8 cellular contexts compared by ENCODE assay signal in the genomic region with DNA sequence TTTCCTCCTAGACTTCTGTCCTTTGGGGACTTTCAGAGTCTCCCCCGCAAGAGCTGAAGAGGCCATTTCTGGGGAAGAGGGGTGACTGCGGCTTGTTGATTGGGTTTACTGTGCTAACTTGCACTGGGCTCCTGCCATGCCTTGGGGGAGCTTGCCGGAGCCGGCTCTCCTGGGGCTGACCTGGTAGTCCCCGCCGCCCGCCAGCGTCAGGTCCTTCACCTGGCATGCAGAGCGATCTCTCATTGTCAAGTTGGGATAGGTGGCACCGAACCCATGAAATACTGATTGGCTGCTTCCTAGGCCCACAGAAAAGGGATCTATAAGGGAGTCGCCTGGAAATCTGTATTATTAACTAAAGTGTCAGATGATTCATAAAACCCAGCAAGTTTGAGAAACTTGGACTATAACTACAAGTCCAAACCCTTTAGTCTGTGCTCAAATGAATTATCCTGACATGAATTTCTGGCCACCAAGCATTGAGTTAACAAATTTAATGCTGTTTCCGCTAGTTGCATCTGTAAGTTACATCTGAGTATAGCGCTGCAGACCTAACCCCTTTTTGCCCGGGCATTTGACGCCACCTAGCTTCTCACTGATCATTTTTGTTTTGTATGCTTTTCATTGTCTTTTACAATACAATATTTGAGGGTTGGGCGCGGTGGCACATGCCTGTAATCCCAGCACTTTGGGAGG. TPM values are rescaled to one million over a fixed set of nuclear protein-coding genes. Genes with fewer than 3 reads are reported as not detected.
A peak's percentile ranks its signal among the peaks of the same experiment; 100 is the strongest.
DNase-seq lines count a peak whose midpoint lies in the region; ATAC-seq and TF ChIP-seq lines count a peak whose summit lies in the region.

No MANE protein-coding gene starts in this region.

- H3K36me3 ChIP-seq in right atrium auricular region (no peaks in the 10 kb centered on the region), sigmoid colon (no peaks in the 10 kb centered on the region)

- H3K4me3 ChIP-seq in right atrium auricular region (peak overlapping the region; percentile 80 to 93), sigmoid colon (peak overlapping the region; percentile 76 to 84 (median 81))

- H3K27me3 Mint-ChIP-seq in activated naive CD8-positive, alpha-beta T cell treated with anti-CD3 and anti-CD28 coated beads for 36 hours: no peaks in the 10 kb centered on the region

- peak; percentile 47 for DNase-seq in EH (ENCODE audit: low read depth)
- peak; percentile 76 for DNase-seq in KG1 (lab: John Stamatoyannopoulos, UW)
- DNase-seq in RWPE1 (ENCODE audit: low spot score): no peak
- peak; percentile 42 for DNase-seq in activated naive CD8-positive, alpha-beta T cell treated with anti-CD3 and anti-CD28 coated beads for 36 hours
- no peak for DNase-seq in right atrium auricular region (ENCODE audit: low spot score)
- no peak for DNase-seq in sigmoid colon
- no peak for DNase-seq in Ammon's horn (ENCODE audit: low spot score)

- CTCF ChIA-PET in RWPE1 (lab: Yijun Ruan, JAX): interaction anchor here (0.6 to 3.6 kb wide), 3 partner anchors 43 to 287 kb away, joined by 3 to 18 read pairs (median 3); no protein-coding TSS in a partner anchor

- no peaks in the 10 kb centered on the region for H3K9me3 Mint-ChIP-seq in activated naive CD8-positive, alpha-beta T cell treated with anti-CD3 and anti-CD28 coated beads for 36 hours

- peak; percentile 65 for TF ChIP-seq CTCF in RWPE1 (conservative IDR thresholded peaks at IDR 0.05; ENCODE audit: low read depth)
- no peak for TF ChIP-seq CTCF in right atrium auricular region (IDR thresholded peaks at IDR 0.05)
- no peak for TF ChIP-seq CTCF in sigmoid colon (IDR thresholded peaks at IDR 0.05)

- POLR2A ChIA-PET in RWPE1 (lab: Yijun Ruan, JAX; ENCODE audit: low non-redundant PET): interaction anchor here (0.6 to 1.8 kb wide), 8 partner anchors 15 to 272 kb away, joined by 3 to 13 read pairs (median 6); partner anchors contain the start of genes MAN2C1, PTPN9 and SNUPN

- peaks cover 0 to 35% of the 10 kb centered on the region in 2 donors for H3K4me1 ChIP-seq in right atrium auricular region
- H3K4me1 ChIP-seq in sigmoid colon: peaks cover 0 to 41% (median 29%) of the 10 kb centered on the region in 4 donors

- H3K9me3 ChIP-seq in right atrium auricular region (no peaks in the 10 kb centered on the region), sigmoid colon (no peaks in the 10 kb centered on the region)

- peak overlapping the region; percentile 96 for H3K27ac Mint-ChIP-seq in activated naive CD8-positive, alpha-beta T cell treated with anti-CD3 and anti-CD28 coated beads for 36 hours

- H3K27ac ChIP-seq in RWPE1 (peak overlapping the region; percentile 98), right atrium auricular region (peak overlapping the region; percentile 93 to 94), sigmoid colon (peak overlapping the region; percentile 88 to 93 (median 92))

- WGBS in sigmoid colon, 2 donors: 2 to 3% methylated on average over 17 of the region's 17 CpGs

- peaks cover 23% of the 10 kb centered on the region for H3K4me1 Mint-ChIP-seq in activated naive CD8-positive, alpha-beta T cell treated with anti-CD3 and anti-CD28 coated beads for 36 hours

- peak in 1 of 2 donors; percentile 63 for TF ChIP-seq POLR2A in sigmoid colon (IDR thresholded peaks at IDR 0.05)

- H3K36me3 Mint-ChIP-seq in activated naive CD8-positive, alpha-beta T cell treated with anti-CD3 and anti-CD28 coated beads for 36 hours: peaks cover 25% of the 10 kb centered on the region

- no peaks in the 10 kb centered on the region for H3K27me3 ChIP-seq in right atrium auricular region
- H3K27me3 ChIP-seq in sigmoid colon: no peaks in the 10 kb centered on the region

- intact Hi-C loops in sigmoid colon (cut with DNase I): loop anchor here (5.0 kb wide), 1 partner anchor 188 kb away; the partner anchor contains the start of gene SIN3A

- ATAC-seq in GM21723 (IDR thresholded peaks at IDR 0.05; ENCODE audit: unreplicated experiment): peak; percentile 41

- peak overlapping the region; percentile 87 for H3K4me3 Mint-ChIP-seq in activated naive CD8-positive, alpha-beta T cell treated with anti-CD3 and anti-CD28 coated beads for 36 hours

- TF ChIP-seq EP300 in sigmoid colon (IDR thresholded peaks at IDR 0.05): no peak

RNA-seq across cellular contexts. Expression of gene IMP3, which starts 0.6 kb away (rescaled TPM):
- 100 to 1,000 TPM; 132 to 134 TPM for total RNA-seq in activated naive CD8-positive, alpha-beta T cell treated with anti-CD3 and anti-CD28 coated beads for 36 hours
- 100 to 1,000 TPM in 1 of 2 donors, 10 to 100 TPM in 1; 71.2 to 119 TPM for total RNA-seq in right atrium auricular region
- total RNA-seq in sigmoid colon: 100 to 1,000 TPM in 1 of 4 donors, 10 to 100 TPM in 3; 55.4 to 117 (median 84.3) TPM
- polyA plus RNA-seq in sigmoid colon: 10 to 100 TPM; 58.3 to 94.1 (median 62.0) TPM

RNA-seq across cellular contexts. Expression of gene SNX33, which starts 7.1 kb away (rescaled TPM):
- 1 to 10 TPM; 2.6 to 3.3 TPM for total RNA-seq in activated naive CD8-positive, alpha-beta T cell treated with anti-CD3 and anti-CD28 coated beads for 36 hours
- total RNA-seq in right atrium auricular region (10 to 100 TPM; 10.3 to 20.5 TPM), sigmoid colon (10 to 100 TPM; 20.1 to 32.7 (median 25.8) TPM)
- 10 to 100 TPM in 2 of 3 donors, 1 to 10 TPM in 1; 9.0 to 20.9 (median 12.7) TPM for polyA plus RNA-seq in sigmoid colon

RNA-seq across cellular contexts. Expression of gene SNUPN, which starts 15.1 kb away (rescaled TPM):
- total RNA-seq in activated naive CD8-positive, alpha-beta T cell treated with anti-CD3 and anti-CD28 coated beads for 36 hours: 10 to 100 TPM; 34.1 to 34.8 TPM
- total RNA-seq in right atrium auricular region: 10 to 100 TPM; 13.7 to 17.3 TPM
- total RNA-seq in sigmoid colon: 10 to 100 TPM; 15.3 to 28.6 (median 21.9) TPM
- polyA plus RNA-seq in sigmoid colon: 10 to 100 TPM; 20.4 to 25.0 (median 20.8) TPM

Comparison
In these comparisons a context has a peak if more than half of its experiments do, and no peak if none do; other contexts are left out.
1. DNase-seq: peak in EH (single experiment), KG1 (single experiment) and activated naive CD8-positive, alpha-beta T cell treated with anti-CD3 and anti-CD28 coated beads for 36 hours (single experiment); none in RWPE1 (single experiment), right atrium auricular region (single experiment), sigmoid colon (single experiment) and Ammon's horn (single experiment).
2. Peak in every context shown above with its lines, with median percentiles within 50 percentile points of each other: H3K27ac ChIP-seq.